25 cellular contexts compared by ENCODE assay signal in the genomic region with DNA sequence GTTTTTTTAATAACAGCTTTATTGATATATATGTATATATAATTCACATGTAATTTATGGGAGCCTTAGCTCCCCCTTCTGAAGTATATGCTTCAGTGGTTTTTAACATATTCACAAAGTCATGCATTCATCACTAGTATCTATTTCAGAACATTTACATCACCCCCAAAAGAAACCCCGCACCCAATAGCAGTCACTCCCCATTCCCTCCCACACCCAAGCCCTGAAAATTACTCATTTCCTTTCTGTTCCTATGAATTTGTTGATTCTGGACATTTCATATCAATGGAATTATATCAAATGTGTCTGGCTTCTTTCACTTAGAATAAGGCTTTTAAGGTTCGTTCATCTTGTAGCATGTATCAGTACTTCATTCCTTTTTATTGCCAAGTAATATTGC. TPM values are rescaled to one million over a fixed set of nuclear protein-coding genes. Genes with fewer than 3 reads are reported as not detected.
DNase-seq lines count a peak whose midpoint lies in the region; ATAC-seq and TF ChIP-seq lines count a peak whose summit lies in the region.
"Had no signal": no experiment of that assay in that cellular context is flagged by ENCODE, and none has a peak within 500 bp of the region (broad histone marks: within the 10 kb centered on the region; RNA-seq: fewer than 3 reads in every experiment).

No MANE protein-coding gene starts in this region.

- 18% methylated on average over 2 of the region's 2 CpGs for WGBS in SK-N-SH (ENCODE audit: low lambda C conversion rate)

- H3K9ac ChIP-seq in SK-N-SH, result no peak overlapping the region

- no peak for TF ChIP-seq EP300 in SK-N-SH (IDR thresholded peaks at IDR 0.05; ENCODE audit: borderline replicate concordance in 1 of 2, low read depth in 1 of 2, low read length in 1 of 2)

- H3K36me3 Mint-ChIP-seq in brain, result no peaks in the 10 kb centered on the region
- H3K36me3 Mint-ChIP-seq: T-cell had no signal

- H4K20me1 ChIP-seq in SK-N-SH (ENCODE audit: insufficient read depth), result no peaks in the 10 kb centered on the region

- H3K9me3 Mint-ChIP-seq in brain, result peaks cover 0 to 5% (median 0%) of the 10 kb centered on the region in 5 experiments
- H3K9me3 Mint-ChIP-seq: neural crest cell; stimulated activated naive CD8-positive, alpha-beta T cell treated with anti-CD3 and anti-CD28 coated beads, Interleukin-15, amount 100 ng/mL, for 72 hours; T-cell had no signal

- no peaks in the 10 kb centered on the region for H3K9me3 ChIP-seq in SK-N-SH
- H3K9me3 ChIP-seq: prostate gland, upper lobe of left lung had no signal

- no peak for ATAC-seq in SK-N-SH treated with all-trans-retinoic acid at 6 μM for 48 hours
- no peak for ATAC-seq in HG03175 (IDR thresholded peaks at IDR 0.05; ENCODE audit: unreplicated experiment)
- ATAC-seq: left lobe of liver; stimulated activated naive CD8-positive, alpha-beta T cell treated with anti-CD3 and anti-CD28 coated beads, Interleukin-15, amount 100 ng/mL, for 72 hours; T-cell had no signal

- peak overlapping the region in 1 of 2 experiments; percentile 41; a peak in 2 of 4 replicates for H3K27ac ChIP-seq in SK-N-SH (ENCODE audit: low read depth in 2 of 2, low read length in 1 of 2)
- H3K27ac ChIP-seq: 22Rv1, HL-60, prostate gland, skin epidermis, upper lobe of left lung, VCaP had no signal

- peak overlapping the region in 1 of 5 experiments; percentile 34 for H3K4me3 Mint-ChIP-seq in brain
- H3K4me3 Mint-ChIP-seq: neural crest cell; stimulated activated naive CD8-positive, alpha-beta T cell treated with anti-CD3 and anti-CD28 coated beads, Interleukin-15, amount 100 ng/mL, for 72 hours; T-cell had no signal

- H3K27me3 Mint-ChIP-seq in brain, result peaks cover 17% of the 10 kb centered on the region

- H3K27ac Mint-ChIP-seq in brain, result peak overlapping the region in 3 of 5 experiments; percentile 21 to 31 (median 28)
- H3K27ac Mint-ChIP-seq: T-cell had no signal

- DNase-seq in SK-N-SH (no peak), fibroblast of pulmonary artery (ENCODE audit: low read depth) (peak; percentile 58), NCI-H2196 (lab: John Stamatoyannopoulos, UW; ENCODE audit: unreplicated experiment) (no peak), NCI-H128 (lab: John Stamatoyannopoulos, UW; ENCODE audit: unreplicated experiment) (no peak)
- DNase-seq in activated T-cell treated with anti-CD3 and anti-CD28 coated beads, Interleukin-2, amount 50 U/mL, for 1 hour, result no peak
- DNase-seq: activated CD4-positive, alpha-beta T cell treated with anti-CD3 and anti-CD28 coated beads, Interleukin-2, amount 50 U/mL, for 4 hours; anterior cingulate cortex; KBM-7; NCI-H1048; NCI-H2081 treated with DMSO at 0.1 percent for 48 hours; NCI-H524; stimulated activated CD4-positive, alpha-beta T cell treated with anti-CD3 and anti-CD28 coated beads, Interleukin-2, amount 100 ng/mL, for 48 hours; stimulated activated naive CD8-positive, alpha-beta T cell treated with anti-CD3 and anti-CD28 coated beads, Interleukin-15, amount 100 ng/mL, for 72 hours; T-cell; upper lobe of left lung had no signal

- H3K4me1 ChIP-seq in SK-N-SH (ENCODE audit: control insufficient read depth in 1 of 2, insufficient read depth in 2 of 2, low read depth in 1 of 2, low read length in 1 of 2), result peaks cover 0 to 4% of the 10 kb centered on the region in 2 experiments; a peak in 1 of 4 replicates
- H3K4me1 ChIP-seq: prostate gland, upper lobe of left lung had no signal

- H3K4me3 ChIP-seq in SK-N-SH (ENCODE audit: low read depth in 2 of 2, low read length in 1 of 2) (no peak overlapping the region), fibroblast of pulmonary artery (replicated peaks; ENCODE audit: low read depth, low read length) (no peak overlapping the region)
- H3K4me3 ChIP-seq: prostate gland, skin epidermis, upper lobe of left lung had no signal

- POLR2A ChIA-PET in SK-N-SH (lab: Yijun Ruan, JAX), result no interaction called here

- peaks cover 9% of the 10 kb centered on the region; the same call in 1 of the 2 replicates for H3K27me3 ChIP-seq in SK-N-SH (ENCODE audit: insufficient read depth)
- H3K27me3 ChIP-seq: upper lobe of left lung had no signal

- CTCF ChIA-PET in SK-N-SH (lab: Yijun Ruan, JAX), result interaction anchor here (1.5 to 1.6 kb wide), 3 partner anchors 11 to 139 kb away, joined by 3 to 6 read pairs (median 5); no protein-coding TSS in a partner anchor

- H3K79me2 ChIP-seq in SK-N-SH (ENCODE audit: insufficient read depth), result no peaks in the 10 kb centered on the region

- peak overlapping the region; percentile 43; the same call in 1 of the 2 replicates for H2AFZ ChIP-seq in SK-N-SH (ENCODE audit: low read depth)

- peaks cover 5% of the 10 kb centered on the region for H3F3A ChIP-seq in SK-N-SH (replicated peaks; ENCODE audit: insufficient read depth)

- H3K9me2 ChIP-seq in SK-N-SH, result no peaks in the 10 kb centered on the region

- peak overlapping the region; percentile 46; the same call in 1 of the 2 replicates for H3K4me2 ChIP-seq in SK-N-SH

- H3K36me3 ChIP-seq in SK-N-SH (replicated peaks in 1 of 2; ENCODE audit: control insufficient read depth in 1 of 2, insufficient read depth in 2 of 2, low read length in 1 of 2), result no peaks in the 10 kb centered on the region
- H3K36me3 ChIP-seq: prostate gland, upper lobe of left lung had no signal

- TF ChIP-seq CTCF in SK-N-SH (IDR thresholded peaks at IDR 0.05), result no peak
- TF ChIP-seq CTCF in brain (conservative IDR thresholded peaks at IDR 0.05), result no peak
- TF ChIP-seq CTCF in fibroblast of pulmonary artery (IDR thresholded peaks at IDR 0.05; ENCODE audit: low read length, missing control alignments), result no peak

- peaks cover 24% of the 10 kb centered on the region for H3K4me1 Mint-ChIP-seq in brain
- H3K4me1 Mint-ChIP-seq: stimulated activated naive CD8-positive, alpha-beta T cell treated with anti-CD3 and anti-CD28 coated beads, Interleukin-15, amount 100 ng/mL, for 72 hours; T-cell had no signal

- TF ChIP-seq RAD21 in SK-N-SH (IDR thresholded peaks at IDR 0.05; ENCODE audit: low read length), result no peak

TF ChIP-seq in SK-N-SH, 30 proteins besides CTCF, POLR2A, EP300 and RAD21:
- TF ChIP-seq TEAD4 (IDR thresholded peaks at IDR 0.05; ENCODE audit: borderline replicate concordance, insufficient read depth) (no peak), TAF1 (IDR thresholded peaks at IDR 0.05; ENCODE audit: borderline replicate concordance, low read depth, low read length) (no peak)

TF ChIP-seq in SK-N-SH treated with all-trans-retinoic acid at 6 μM for 48 hours, 23 proteins besides CTCF, POLR2A, EP300 and RAD21 (continues in another document):
- TF ChIP-seq ZFP3 (CRISPR knock-in tag; IDR thresholded peaks at IDR 0.05), result no peak
- no peak for TF ChIP-seq ZNF565 (CRISPR knock-in tag; conservative IDR thresholded peaks at IDR 0.05; ENCODE audit: low read depth)
- no peak for TF ChIP-seq CSDC2 (CRISPR knock-in tag; IDR thresholded peaks at IDR 0.05)
- TF ChIP-seq, protein P1, sequence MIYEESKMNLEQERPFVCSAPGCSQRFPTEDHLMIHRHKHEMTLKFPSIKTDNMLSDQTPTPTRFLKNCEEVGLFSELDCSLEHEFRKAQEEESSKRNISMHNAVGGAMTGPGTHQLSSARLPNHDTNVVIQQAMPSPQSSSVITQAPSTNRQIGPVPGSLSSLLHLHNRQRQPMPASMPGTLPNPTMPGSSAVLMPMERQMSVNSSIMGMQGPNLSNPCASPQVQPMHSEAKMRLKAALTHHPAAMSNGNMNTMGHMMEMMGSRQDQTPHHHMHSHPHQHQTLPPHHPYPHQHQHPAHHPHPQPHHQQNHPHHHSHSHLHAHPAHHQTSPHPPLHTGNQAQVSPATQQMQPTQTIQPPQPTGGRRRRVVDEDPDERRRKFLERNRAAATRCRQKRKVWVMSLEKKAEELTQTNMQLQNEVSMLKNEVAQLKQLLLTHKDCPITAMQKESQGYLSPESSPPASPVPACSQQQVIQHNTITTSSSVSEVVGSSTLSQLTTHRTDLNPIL (CRISPR knock-in tag; IDR thresholded peaks at IDR 0.05; ENCODE audit: low read depth), result no peak
- TF ChIP-seq, protein P2, sequence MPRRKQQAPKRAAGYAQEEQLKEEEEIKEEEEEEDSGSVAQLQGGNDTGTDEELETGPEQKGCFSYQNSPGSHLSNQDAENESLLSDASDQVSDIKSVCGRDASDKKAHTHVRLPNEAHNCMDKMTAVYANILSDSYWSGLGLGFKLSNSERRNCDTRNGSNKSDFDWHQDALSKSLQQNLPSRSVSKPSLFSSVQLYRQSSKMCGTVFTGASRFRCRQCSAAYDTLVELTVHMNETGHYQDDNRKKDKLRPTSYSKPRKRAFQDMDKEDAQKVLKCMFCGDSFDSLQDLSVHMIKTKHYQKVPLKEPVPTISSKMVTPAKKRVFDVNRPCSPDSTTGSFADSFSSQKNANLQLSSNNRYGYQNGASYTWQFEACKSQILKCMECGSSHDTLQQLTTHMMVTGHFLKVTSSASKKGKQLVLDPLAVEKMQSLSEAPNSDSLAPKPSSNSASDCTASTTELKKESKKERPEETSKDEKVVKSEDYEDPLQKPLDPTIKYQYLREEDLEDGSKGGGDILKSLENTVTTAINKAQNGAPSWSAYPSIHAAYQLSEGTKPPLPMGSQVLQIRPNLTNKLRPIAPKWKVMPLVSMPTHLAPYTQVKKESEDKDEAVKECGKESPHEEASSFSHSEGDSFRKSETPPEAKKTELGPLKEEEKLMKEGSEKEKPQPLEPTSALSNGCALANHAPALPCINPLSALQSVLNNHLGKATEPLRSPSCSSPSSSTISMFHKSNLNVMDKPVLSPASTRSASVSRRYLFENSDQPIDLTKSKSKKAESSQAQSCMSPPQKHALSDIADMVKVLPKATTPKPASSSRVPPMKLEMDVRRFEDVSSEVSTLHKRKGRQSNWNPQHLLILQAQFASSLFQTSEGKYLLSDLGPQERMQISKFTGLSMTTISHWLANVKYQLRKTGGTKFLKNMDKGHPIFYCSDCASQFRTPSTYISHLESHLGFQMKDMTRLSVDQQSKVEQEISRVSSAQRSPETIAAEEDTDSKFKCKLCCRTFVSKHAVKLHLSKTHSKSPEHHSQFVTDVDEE (CRISPR knock-in tag; IDR thresholded peaks at IDR 0.05), result no peak
- no peak for TF ChIP-seq ARNTL (CRISPR knock-in tag; IDR thresholded peaks at IDR 0.05; ENCODE audit: borderline replicate concordance, low read depth)
- TF ChIP-seq, protein P3, sequence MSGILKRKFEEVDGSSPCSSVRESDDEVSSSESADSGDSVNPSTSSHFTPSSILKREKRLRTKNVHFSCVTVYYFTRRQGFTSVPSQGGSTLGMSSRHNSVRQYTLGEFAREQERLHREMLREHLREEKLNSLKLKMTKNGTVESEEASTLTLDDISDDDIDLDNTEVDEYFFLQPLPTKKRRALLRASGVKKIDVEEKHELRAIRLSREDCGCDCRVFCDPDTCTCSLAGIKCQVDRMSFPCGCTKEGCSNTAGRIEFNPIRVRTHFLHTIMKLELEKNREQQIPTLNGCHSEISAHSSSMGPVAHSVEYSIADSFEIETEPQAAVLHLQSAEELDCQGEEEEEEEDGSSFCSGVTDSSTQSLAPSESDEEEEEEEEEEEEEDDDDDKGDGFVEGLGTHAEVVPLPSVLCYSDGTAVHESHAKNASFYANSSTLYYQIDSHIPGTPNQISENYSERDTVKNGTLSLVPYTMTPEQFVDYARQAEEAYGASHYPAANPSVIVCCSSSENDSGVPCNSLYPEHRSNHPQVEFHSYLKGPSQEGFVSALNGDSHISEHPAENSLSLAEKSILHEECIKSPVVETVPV (CRISPR knock-in tag; IDR thresholded peaks at IDR 0.05), result no peak

RNA-seq across cellular contexts. Expression of a gene that starts 35.6 kb away (rescaled TPM):
- polyA plus RNA-seq in SK-N-SH (2012; rRNA removed) (1.1 and 1.4 TPM in 2 replicates), brain (ENCODE audit: insufficient read depth, low read depth, low replicate concordance) (24.6 TPM)
- polyA plus RNA-seq in SK-N-SH (2012; cell fraction: cytosol; rRNA removed), result 1.5 and 3.4 TPM in 2 replicates
- 1.9 and 3.2 TPM in 2 replicates for polyA plus RNA-seq in SK-N-SH (2012; cell fraction: nucleus; rRNA removed)
